ENCODE assay signal across 12 cellular contexts in the genomic region with DNA sequence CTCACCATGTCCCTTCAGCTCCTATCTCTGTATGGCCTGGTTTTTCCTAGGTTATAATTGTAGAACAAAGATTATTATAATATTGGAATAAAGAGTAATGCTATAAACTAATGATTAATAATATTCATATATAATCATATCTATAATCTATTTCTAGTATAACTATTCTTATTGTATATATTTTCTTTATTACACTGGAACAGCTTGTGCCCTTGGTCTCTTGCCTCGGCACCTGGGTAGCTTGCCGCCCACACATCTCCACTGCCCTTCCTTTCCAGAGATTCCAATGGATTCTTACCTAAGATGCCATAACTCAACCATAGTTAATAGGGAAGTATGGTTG. TPM values are rescaled to one million over a fixed set of nuclear protein-coding genes. Genes with fewer than 3 reads are reported as not detected.
DNase-seq lines count a peak whose midpoint lies in the region; ATAC-seq, FAIRE-seq and TF ChIP-seq lines count a peak whose summit lies in the region.
"Not testable (repeated sequence)": the region's sequence is repeated elsewhere in the genome, so short reads cannot be mapped to it uniquely, and the experiment has no call there.
"Had no signal": no experiment of that assay in that cellular context is flagged by ENCODE, and none has a peak within 500 bp of the region (broad histone marks: within the 10 kb centered on the region; RNA-seq: fewer than 3 reads in every experiment).

No MANE protein-coding gene starts in this region.

- 51% methylated on average over 2 of the region's 2 CpGs for WGBS in A549 (ENCODE audit: missing lambda C conversion rate)
- WGBS in heart right ventricle, 2 donors, result 79 to 80% methylated on average over 2 of the region's 2 CpGs
- 89 to 95% methylated on average over 2 of the region's 2 CpGs for WGBS in sigmoid colon, 2 donors

- not testable (repeated sequence) for H3K36me3 ChIP-seq in OCI-LY7 (ENCODE audit: insufficient read depth, low read length); heart right ventricle; sigmoid colon

- H3K4me1 Mint-ChIP-seq in natural killer cell, result not testable (repeated sequence)

- not testable (repeated sequence) for H2AFZ ChIP-seq in OCI-LY7 (ENCODE audit: low read length)

- not testable (repeated sequence) for H4K20me1 ChIP-seq in OCI-LY7 (ENCODE audit: insufficient read depth, low read length)

- H3K27ac Mint-ChIP-seq in natural killer cell, result not testable (repeated sequence)

- not testable (repeated sequence) for H3K27me3 ChIP-seq in heart right ventricle, sigmoid colon

- not testable (repeated sequence) for H3K4me3 ChIP-seq in A549; OCI-LY7 (ENCODE audit: low read depth, low read length, poor library complexity, severe bottlenecking); astrocyte of the cerebellum (ENCODE audit: low read depth, low read length); heart right ventricle; sigmoid colon

- H3K4me2 ChIP-seq in A549; OCI-LY7 (ENCODE audit: low read length): not testable (repeated sequence)

- not testable (repeated sequence) for BruUV-seq in OCI-LY7 (replicated peaks; lab: Mats Ljungman, UMichigan)

- FAIRE-seq in A549 (lab: Jason Lieb, UNC); D721Med (lab: Jason Lieb, UNC): not testable (repeated sequence)

- H3K27me3 Mint-ChIP-seq in natural killer cell (ENCODE audit: low read depth in 2 of 2), result peaks cover 0 to 11% of the 10 kb centered on the region in 2 donors

- not testable (repeated sequence) for H3K79me2 ChIP-seq in OCI-LY7 (ENCODE audit: insufficient read depth, low read depth, low read length)

- DNase-seq in A549 (ENCODE audit: low read depth in 1 of 2, low spot score in 1 of 2); D721Med (ENCODE audit: insufficient read length, low spot score); OCI-LY7 (ENCODE audit: low spot score); astrocyte of the cerebellum (ENCODE audit: low read depth); heart right ventricle; natural killer cell: not testable (repeated sequence)
- DNase-seq in sigmoid colon, result peak; percentile 18

- in situ Hi-C loops in astrocyte of the cerebellum (cut with HindIII; ENCODE audit: low sequenced_read_pairs), result not testable (repeated sequence)

- not testable (repeated sequence) for TF ChIP-seq POLR2A in A549 (IDR thresholded peaks at IDR 0.05; ENCODE audit: low read length); sigmoid colon (IDR thresholded peaks at IDR 0.05)

- not testable (repeated sequence) for H3K36me3 Mint-ChIP-seq in natural killer cell

- not testable (repeated sequence) for ATAC-seq in A549, heart right ventricle, natural killer cell

- H3K4me3 Mint-ChIP-seq in natural killer cell, result not testable (repeated sequence)

- not testable (repeated sequence) for H3K27ac ChIP-seq in A549; OCI-LY7 (ENCODE audit: low read depth, low read length, poor library complexity, severe bottlenecking); heart right ventricle; sigmoid colon

- not testable (repeated sequence) for H3K9me3 Mint-ChIP-seq in natural killer cell

- POLR2A ChIA-PET in A549 (lab: Yijun Ruan, JAX), result interaction anchor here (0.5 kb wide), 1 partner anchor 223 kb away, joined by 4 read pairs; no protein-coding TSS in a partner anchor
- POLR2A ChIA-PET in OCI-LY7 (lab: Charles Lee), result not testable (repeated sequence)

- peaks cover 14% of the 10 kb centered on the region; the same call in 2 of the 3 replicates for H3K4me1 ChIP-seq in A549
- H3K4me1 ChIP-seq in OCI-LY7 (ENCODE audit: insufficient read depth, low read length, poor library complexity, severe bottlenecking); sigmoid colon: not testable (repeated sequence)
- H3K4me1 ChIP-seq in heart right ventricle, result peaks cover 0 to 19% (median 4%) of the 10 kb centered on the region in 9 donors

- intact Hi-C loops in OCI-LY7 (cut with micrococcal nuclease; ENCODE audit: unreplicated experiment), result not testable (repeated sequence)
- intact Hi-C loops in heart right ventricle (cut with DNase I), result loop anchor here in 7 of 10 donors (2.0 to 10.0 kb wide), 8 partner anchors 121 to 491 kb away; partner anchors contain the start of genes COA7 (in 3 of the 7), ECHDC2 (in 2 of the 7), SCP2 (in 2 of the 7) and PODN (in 1 of the 7)
- intact Hi-C loops in natural killer cell (cut with micrococcal nuclease), result loop anchor here (10.0 kb wide), 1 partner anchor 341 kb away; the partner anchor contains the start of gene ZYG11A
- intact Hi-C loops in sigmoid colon (cut with DNase I), result loop anchor here (5.0 to 10.0 kb wide), 2 partner anchors 279 to 341 kb away; partner anchors contain the start of gene ZYG11A

- not testable (repeated sequence) for TF ChIP-seq RAD21 in A549 (conservative IDR thresholded peaks at IDR 0.05 in 1 of 2, IDR thresholded peaks at IDR 0.05 in 1 of 2)

- CTCF ChIA-PET in A549 (lab: Yijun Ruan, JAX), result interaction anchor here (0.6 to 3.0 kb wide), 20 partner anchors 9 to 462 kb away, joined by 3 to 24 read pairs (median 3); partner anchors contain the start of genes CPT2 and ECHDC2
- CTCF ChIA-PET in OCI-LY7 (lab: Charles Lee; ENCODE audit: unreplicated experiment), result not testable (repeated sequence)

- not testable (repeated sequence) for H3K9me2 ChIP-seq in OCI-LY7 (ENCODE audit: insufficient read depth, low read length)

- TF ChIP-seq EP300 in A549 (IDR thresholded peaks at IDR 0.05); sigmoid colon (IDR thresholded peaks at IDR 0.05): not testable (repeated sequence)

- peak; percentile 20; the same call in 2 of the 3 replicates for TF ChIP-seq CTCF in A549 (IDR thresholded peaks at IDR 0.05)
- TF ChIP-seq CTCF in D721Med (IDR thresholded peaks at IDR 0.05; ENCODE audit: insufficient read depth, missing control alignments), result peak; percentile 4
- TF ChIP-seq CTCF in OCI-LY7 (conservative IDR thresholded peaks at IDR 0.05; ENCODE audit: low read length), result peak; percentile 61
- TF ChIP-seq CTCF in astrocyte of the cerebellum (IDR thresholded peaks at IDR 0.05; ENCODE audit: low read depth, low read length, missing control alignments), result peak; percentile 20
- TF ChIP-seq CTCF in heart right ventricle (IDR thresholded peaks at IDR 0.05), result peak in 5 of 9 donors; percentile 14 to 42 (median 20)
- peak; percentile 54 for TF ChIP-seq CTCF in natural killer cell (IDR thresholded peaks at IDR 0.05)
- TF ChIP-seq CTCF in sigmoid colon (IDR thresholded peaks at IDR 0.05), result not testable (repeated sequence)

- not testable (repeated sequence) for H3K9me3 ChIP-seq in A549; OCI-LY7 (ENCODE audit: low read length); heart right ventricle; sigmoid colon

RNA-seq across cellular contexts. Expression of gene CPT2, which starts 10.7 kb away (rescaled TPM):
- 8.4 and 10.0 TPM in 2 replicates for polyA plus RNA-seq in A549 (2011; rRNA removed)
- polyA plus RNA-seq in A549 (2012; cell fraction: cytosol; rRNA removed), result 6.3 and 7.7 TPM in 2 replicates
- 6.0 and 6.4 TPM in 2 replicates for polyA plus RNA-seq in A549 (2012; cell fraction: nucleus; rRNA removed)
- 5.5 to 5.9 TPM (median 5.6 TPM) in 3 replicates for polyA plus RNA-seq in A549 (2017; fragmentation: RNase III; extraction: RNeasy Plus Mini Kit Qiagen cat#74134 plus additional on column Dnase treatment)
- polyA minus RNA-seq in A549 (2011; rRNA and poly(A)+ RNA removed), result 8.7 and 9.1 TPM in 2 replicates
- 14.3 and 19.9 TPM in 2 replicates for total RNA-seq in OCI-LY7 (2014; rRNA removed; shearing (Covaris generic))
- total RNA-seq in OCI-LY7 (2022), result 24.7 and 26.6 TPM in 2 replicates
- 10 to 100 TPM; 29.3 to 48.7 (median 37.5) TPM for total RNA-seq in heart right ventricle
- polyA plus RNA-seq in heart right ventricle, result 10 to 100 TPM; 10.3 to 12.2 TPM
- total RNA-seq in natural killer cell, result 10 to 100 TPM in 1 of 3 donors, 1 to 10 TPM in 2; 7.6 to 11.8 (median 9.0) TPM
- 10 to 100 TPM in 3 of 4 donors, 1 to 10 TPM in 1; 8.0 to 14.1 (median 11.5) TPM for total RNA-seq in sigmoid colon
- polyA plus RNA-seq in sigmoid colon, result 10 to 100 TPM; 33.0 to 78.8 (median 52.9) TPM

RNA-seq across cellular contexts. Expression of gene CZIB, which starts 34.5 kb away (rescaled TPM):
- polyA plus RNA-seq in A549 (2011; rRNA removed) (60.1 and 66.2 TPM in 2 replicates), A549 (2017; fragmentation: RNase III; extraction: RNeasy Plus Mini Kit Qiagen cat#74134 plus additional on column Dnase treatment) (33.1 to 33.4 TPM (median 33.2 TPM) in 3 replicates), heart right ventricle (10 to 100 TPM; 62.9 to 97.3 TPM), sigmoid colon (10 to 100 TPM; 49.4 to 69.1 (median 51.8) TPM)
- polyA plus RNA-seq in A549 (2012; cell fraction: cytosol; rRNA removed), result 37.7 and 39.2 TPM in 2 replicates
- 25.2 and 28.7 TPM in 2 replicates for polyA plus RNA-seq in A549 (2012; cell fraction: nucleus; rRNA removed)
- polyA minus RNA-seq in A549 (2011; rRNA and poly(A)+ RNA removed), result 21.9 and 25.0 TPM in 2 replicates
- 51.4 and 67.3 TPM in 2 replicates for total RNA-seq in OCI-LY7 (2014; rRNA removed; shearing (Covaris generic))
- total RNA-seq in OCI-LY7 (2022) (44.6 and 46.7 TPM in 2 replicates), heart right ventricle (10 to 100 TPM; 41.8 to 54.6 (median 48.4) TPM), natural killer cell (10 to 100 TPM; 39.6 to 49.7 (median 40.5) TPM), sigmoid colon (10 to 100 TPM; 79.2 to 95.6 (median 92.7) TPM)

RNA-seq across cellular contexts. Expression of gene SLC1A7, which starts 43.5 kb away (rescaled TPM):
- polyA plus RNA-seq in A549 (2011; rRNA removed) (0.12 TPM in 2 replicates), A549 (2017; fragmentation: RNase III; extraction: RNeasy Plus Mini Kit Qiagen cat#74134 plus additional on column Dnase treatment) (0.03 to 0.07 TPM (median 0.04 TPM) in 3 replicates), heart right ventricle (under 1 TPM; 0.04 to 0.66 TPM), sigmoid colon (1 to 10 TPM in 2 of 3 donors, under 1 TPM in 1; 0.86 to 1.6 (median 1.2) TPM)
- 0.08 and 0.09 TPM in 2 replicates for polyA plus RNA-seq in A549 (2012; cell fraction: cytosol; rRNA removed)
- polyA plus RNA-seq in A549 (2012; cell fraction: nucleus; rRNA removed), result 0.24 and 0.25 TPM in 2 replicates
- polyA minus RNA-seq in A549 (2011; rRNA and poly(A)+ RNA removed), result 0.12 TPM in 1 of 2 replicates, not detected in the other
- total RNA-seq in OCI-LY7 (2014; rRNA removed; shearing (Covaris generic)), result not detected in 2 replicates
- total RNA-seq in OCI-LY7 (2022) (not detected in 2 replicates), heart right ventricle (1 to 10 TPM in 1 of 10 donors, under 1 TPM in 9; 0.12 to 2.0 (median 0.42) TPM), natural killer cell (10 to 100 TPM; 16.0 to 23.9 (median 20.5) TPM), sigmoid colon (under 1 TPM in 3 of 4 donors, not detected in 1; 0.16 to 0.83 (median 0.54) TPM)
- total RNA-seq: CD4-positive, CD25-positive, alpha-beta regulatory T cell; Daoy; LHCN-M2; MCF 10A; Right ventricle myocardium inferior had no signal
- polyA plus RNA-seq: CD4-positive, CD25-positive, alpha-beta regulatory T cell had no signal

RNA-seq across cellular contexts. Expression of gene MAGOH, which starts 52.4 kb away (rescaled TPM):
- polyA plus RNA-seq in A549 (2011; rRNA removed) (33.3 and 80.2 TPM in 2 replicates), A549 (2017; fragmentation: RNase III; extraction: RNeasy Plus Mini Kit Qiagen cat#74134 plus additional on column Dnase treatment) (139 to 147 TPM (median 143 TPM) in 3 replicates), heart right ventricle (10 to 100 TPM; 61.1 to 67.3 TPM), sigmoid colon (10 to 100 TPM; 73.9 to 98.4 (median 95.0) TPM)
- polyA plus RNA-seq in A549 (2012; cell fraction: cytosol; rRNA removed), result 19.7 and 23.9 TPM in 2 replicates
- 3.3 and 6.1 TPM in 2 replicates for polyA plus RNA-seq in A549 (2012; cell fraction: nucleus; rRNA removed)
- polyA minus RNA-seq in A549 (2011; rRNA and poly(A)+ RNA removed), result 33.9 and 42.6 TPM in 2 replicates
- 93.0 and 98.3 TPM in 2 replicates for total RNA-seq in OCI-LY7 (2014; rRNA removed; shearing (Covaris generic))
- total RNA-seq in OCI-LY7 (2022) (72.4 and 87.3 TPM in 2 replicates), heart right ventricle (10 to 100 TPM; 17.3 to 31.5 (median 22.6) TPM), natural killer cell (10 to 100 TPM; 48.6 to 70.4 (median 69.2) TPM), sigmoid colon (10 to 100 TPM; 12.2 to 46.4 (median 28.7) TPM)

Comparison
In these comparisons a context has a peak if more than half of its experiments do, and no peak if none do; other contexts are left out.
1. RNA of gene SLC1A7, which starts 43.5 kb away (total RNA-seq): 16.0 to 23.9 TPM in natural killer cell; 0.16 to 0.83 TPM in sigmoid colon, 0.12 to 2.0 TPM in heart right ventricle and not detected in OCI-LY7; every median in the first group is over 4 times any median in the second.